In the genomic region with DNA sequence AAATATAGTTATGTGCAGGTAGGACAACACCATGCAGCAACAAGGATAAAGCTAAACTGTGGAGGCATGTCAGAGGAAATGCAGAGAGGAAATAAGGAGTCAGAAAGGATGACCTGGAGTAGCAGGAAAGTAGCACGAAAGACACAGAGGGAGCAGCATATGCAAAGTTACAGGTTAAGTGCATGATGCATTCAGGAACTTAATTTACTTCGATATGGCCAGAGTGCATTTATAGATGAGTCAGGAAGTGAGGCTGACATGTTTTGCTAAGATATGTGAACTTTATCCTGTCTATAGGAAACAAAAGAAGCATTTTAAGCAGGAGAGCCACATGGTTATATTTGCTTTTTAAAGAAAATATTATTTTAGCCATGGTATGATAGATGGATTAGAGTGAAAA, we compare ENCODE assay signal across 19 cellular contexts. TPM values are rescaled to one million over a fixed set of nuclear protein-coding genes. Genes with fewer than 3 reads are reported as not detected.
DNase-seq lines count a peak whose midpoint lies in the region; ATAC-seq and TF ChIP-seq lines count a peak whose summit lies in the region.
"Had no signal": no experiment of that assay in that cellular context is flagged by ENCODE, and none has a peak within 500 bp of the region (broad histone marks: within the 10 kb centered on the region; RNA-seq: fewer than 3 reads in every experiment).

No MANE protein-coding gene starts in this region.

- H4K20me1 ChIP-seq in HCT116 (ENCODE audit: insufficient read depth) (no peaks in the 10 kb centered on the region), Karpas-422 (ENCODE audit: insufficient read depth, low read depth, low read length) (no peaks in the 10 kb centered on the region)

- H3K27me3 Mint-ChIP-seq in progenitor cell of endocrine pancreas: no peaks in the 10 kb centered on the region

- H3K36me3 ChIP-seq in HCT116 (ENCODE audit: control insufficient read depth in 1 of 2, insufficient read depth in 2 of 2, low read length in 2 of 2) (no peaks in the 10 kb centered on the region), Karpas-422 (ENCODE audit: insufficient read depth, low read length) (no peaks in the 10 kb centered on the region), mucosa of descending colon (ENCODE audit: low read depth) (no peaks in the 10 kb centered on the region)

- no peak for TF ChIP-seq RAD21 in HCT116 (IDR thresholded peaks at IDR 0.05; ENCODE audit: low read depth)

- H3K4me3 ChIP-seq in HCT116 (replicated peaks in 1 of 2; ENCODE audit: low read depth in 1 of 2, low read length in 2 of 2) (no peak overlapping the region), Karpas-422 (ENCODE audit: low read length) (no peak overlapping the region), mucosa of descending colon (no peak overlapping the region)
- H3K4me3 ChIP-seq: GM23248 had no signal

- TF ChIP-seq POLR2A in HCT116 (IDR thresholded peaks at IDR 0.05; ENCODE audit: borderline replicate concordance, extremely low read depth, insufficient read depth, insufficient read length): no peak

- H3K9me3 ChIP-seq in HCT116 (ENCODE audit: control insufficient read depth in 1 of 2, insufficient read depth in 1 of 2, low read depth in 1 of 2, low read length in 2 of 2) (no peaks in the 10 kb centered on the region), Karpas-422 (ENCODE audit: low read length) (no peaks in the 10 kb centered on the region), mucosa of descending colon (no peaks in the 10 kb centered on the region)

- RAD21 ChIA-PET in HCT116 (lab: Charles Lee; ENCODE audit: low non-redundant PET in 1 of 2, low total read pairs in 2 of 2, uncharacterized antibody in 2 of 2, unreplicated experiment in 2 of 2): interaction anchor here in 1 of 2 experiments (1.1 kb wide), 1 partner anchor 137 kb away, joined by 3 read pairs; no protein-coding TSS in a partner anchor

- H3K9me3 Mint-ChIP-seq in progenitor cell of endocrine pancreas (ENCODE audit: low read depth): no peaks in the 10 kb centered on the region

- peaks cover 7% of the 10 kb centered on the region for H3K4me1 Mint-ChIP-seq in progenitor cell of endocrine pancreas (ENCODE audit: low read depth)

- H3K4me2 ChIP-seq in HCT116 (ENCODE audit: low read length): peak overlapping the region; percentile 49
- no peak overlapping the region for H3K4me2 ChIP-seq in Karpas-422 (ENCODE audit: low read depth, low read length, poor library complexity, severe bottlenecking)

- POLR2A ChIA-PET in HCT116 (lab: Charles Lee): interaction anchor here (1.0 to 2.1 kb wide), 3 partner anchors 16 to 341 kb away, joined by 3 to 11 read pairs (median 4); a partner anchor contains a TSS

- intact Hi-C loops in HCT116 (cut with micrococcal nuclease) (no loop called here), mucosa of descending colon (cut with DNase I, micrococcal nuclease) (loop anchor here in 1 of 2 donors (10.0 kb wide), 1 partner anchor 219 kb away; no protein-coding TSS in a partner anchor)

- TF ChIP-seq CTCF in HCT116 (IDR thresholded peaks at IDR 0.05 in 2 of 3, conservative IDR thresholded peaks at IDR 0.05 in 1 of 3; ENCODE audit: borderline replicate concordance in 1 of 3, insufficient read depth in 1 of 3, low read depth in 2 of 3, low read length in 2 of 3) (no peak), mucosa of descending colon (IDR thresholded peaks at IDR 0.05) (no peak), progenitor cell of endocrine pancreas (IDR thresholded peaks at IDR 0.05; ENCODE audit: unreplicated experiment) (no peak)

- H3K4me1 ChIP-seq in HCT116 (ENCODE audit: control insufficient read depth in 1 of 2, insufficient read depth in 2 of 2, low read length in 2 of 2) (peaks cover 13 to 20% of the 10 kb centered on the region in 2 experiments), Karpas-422 (ENCODE audit: low read length) (peaks cover 12% of the 10 kb centered on the region), mucosa of descending colon (ENCODE audit: low read depth) (peaks cover 9% of the 10 kb centered on the region)

- no peaks in the 10 kb centered on the region for H3K9me2 ChIP-seq in HCT116 (ENCODE audit: insufficient read depth)
- no peaks in the 10 kb centered on the region for H3K9me2 ChIP-seq in Karpas-422 (replicated peaks; ENCODE audit: insufficient read depth, low read length)

- CTCF ChIA-PET in HCT116 (lab: Charles Lee): interaction anchor here (0.9 to 2.7 kb wide), 3 partner anchors 137 to 341 kb away, joined by 3 to 11 read pairs (median 5); a partner anchor contains a TSS

- H3K27ac ChIP-seq in HCT116 (ENCODE audit: low read depth, low read length) (no peak overlapping the region), Karpas-422 (ENCODE audit: low read length) (no peak overlapping the region)
- H3K27ac ChIP-seq: GM23248, RWPE1 had no signal

- no peaks in the 10 kb centered on the region for H3K79me2 ChIP-seq in HCT116 (ENCODE audit: insufficient read depth, low read length)
- H3K79me2 ChIP-seq in Karpas-422 (ENCODE audit: low read length): no peaks in the 10 kb centered on the region

- H3K27me3 ChIP-seq in HCT116 (ENCODE audit: insufficient read depth, low read length) (no peaks in the 10 kb centered on the region), Karpas-422 (ENCODE audit: low read length) (no peaks in the 10 kb centered on the region)

- no peak overlapping the region for H3K27ac Mint-ChIP-seq in progenitor cell of endocrine pancreas

- ATAC-seq in HCT116 (no peak), mucosa of descending colon (peak; percentile 75), GM21723 (IDR thresholded peaks at IDR 0.05; ENCODE audit: unreplicated experiment) (no peak)

- H3K9ac ChIP-seq in HCT116 (ENCODE audit: low read length) (no peak overlapping the region), Karpas-422 (ENCODE audit: low read length) (0 out of 2 replicates have a peak overlapping the region, but pooled peaks have one; percentile 12)
- H3K9ac ChIP-seq: GM23248 had no signal

- BruUV-seq in HCT116 (replicated peaks; lab: Mats Ljungman, UMichigan): no TSS peak

- H2AFZ ChIP-seq in HCT116 (ENCODE audit: low read depth, low read length, poor library complexity, severe bottlenecking) (no peak overlapping the region), Karpas-422 (ENCODE audit: low read length) (no peak overlapping the region)
- H2AFZ ChIP-seq: GM23248 had no signal

- H3K36me3 Mint-ChIP-seq in progenitor cell of endocrine pancreas (ENCODE audit: insufficient read depth): peaks cover 1% of the 10 kb centered on the region

- DNase-seq in HCT116 (ENCODE audit: low read depth, low spot score) (no peak), Karpas-422 (no peak), dermis blood vessel endothelial cell (peak; percentile 21), mucosa of descending colon (no peak), progenitor cell of endocrine pancreas (ENCODE audit: low spot score, unreplicated experiment) (no peak), pons (ENCODE audit: low spot score) (no peak)
- no peak for DNase-seq in effector CD4-positive, alpha-beta T cell
- DNase-seq: ACHN, C1 segment of cervical spinal cord, DMS79 treated with DMSO at 0.1 percent for 48 hours, GM23248, HCEC 1CT, KBM-7, NCI-H1105 treated with DMSO at 0.1 percent for 48 hours, NCI-H1694 treated with DMSO at 0.1 percent for 48 hours, NCI-H748 treated with DMSO at 0.1 percent for 48 hours, OCI-M1 had no signal

- H3K4me3 Mint-ChIP-seq in progenitor cell of endocrine pancreas (ENCODE audit: low read depth): no peak overlapping the region

TF ChIP-seq in HCT116, 20 proteins besides CTCF, POLR2A, EP300 and RAD21 (continues in another document):
- TF ChIP-seq SP1 (IDR thresholded peaks at IDR 0.05; ENCODE audit: low read depth): no peak
- TF ChIP-seq, protein P1, sequence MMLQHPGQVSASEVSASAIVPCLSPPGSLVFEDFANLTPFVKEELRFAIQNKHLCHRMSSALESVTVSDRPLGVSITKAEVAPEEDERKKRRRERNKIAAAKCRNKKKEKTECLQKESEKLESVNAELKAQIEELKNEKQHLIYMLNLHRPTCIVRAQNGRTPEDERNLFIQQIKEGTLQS (IDR thresholded peaks at IDR 0.05): no peak
- TF ChIP-seq EZH2phosphoT487 (IDR thresholded peaks at IDR 0.05; ENCODE audit: borderline replicate concordance): no peak
- TF ChIP-seq POLR2AphosphoS5 (IDR thresholded peaks at IDR 0.05; ENCODE audit: low read depth, low read length): no peak
- no peak for TF ChIP-seq YY1 (IDR thresholded peaks at IDR 0.05; ENCODE audit: extremely low read depth, insufficient replicate concordance, low read depth, low read length)
- no peak for TF ChIP-seq CEBPB (IDR thresholded peaks at IDR 0.05; ENCODE audit: low read depth)
- no peak for TF ChIP-seq FOSL1 (IDR thresholded peaks at IDR 0.05; ENCODE audit: low read depth)
- TF ChIP-seq, protein P2, sequence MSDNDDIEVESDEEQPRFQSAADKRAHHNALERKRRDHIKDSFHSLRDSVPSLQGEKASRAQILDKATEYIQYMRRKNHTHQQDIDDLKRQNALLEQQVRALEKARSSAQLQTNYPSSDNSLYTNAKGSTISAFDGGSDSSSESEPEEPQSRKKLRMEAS (IDR thresholded peaks at IDR 0.05): no peak

RNA-seq across cellular contexts. Expression of a gene that starts 15.4 kb away (rescaled TPM):
- total RNA-seq in HCT116 (2021; ENCODE audit: unreplicated experiment): 44.8 TPM
- polyA plus RNA-seq in HCT116 (2012): 31.1 and 33.3 TPM in 2 replicates
- 40.8 and 53.9 TPM in 2 replicates for total RNA-seq in Karpas-422 (2014; rRNA removed; shearing (Covaris generic); ENCODE audit: low replicate concordance)
- total RNA-seq in dermis blood vessel endothelial cell: 18.0 and 18.9 TPM in 2 replicates
- 10 to 100 TPM; 30.0 to 43.1 (median 35.8) TPM for total RNA-seq in mucosa of descending colon
- 52.3 and 59.3 TPM in 2 replicates for total RNA-seq in progenitor cell of endocrine pancreas

RNA-seq across cellular contexts. Expression of a gene that starts 15.7 kb away (rescaled TPM):
- total RNA-seq in HCT116 (2021; ENCODE audit: unreplicated experiment) (11.5 TPM), dermis blood vessel endothelial cell (21.6 and 34.7 TPM in 2 replicates), mucosa of descending colon (10 to 100 TPM; 11.1 to 18.7 (median 12.9) TPM), progenitor cell of endocrine pancreas (11.7 and 12.3 TPM in 2 replicates)
- 10.3 and 11.9 TPM in 2 replicates for polyA plus RNA-seq in HCT116 (2012)
- 8.9 and 12.7 TPM in 2 replicates for total RNA-seq in Karpas-422 (2014; rRNA removed; shearing (Covaris generic); ENCODE audit: low replicate concordance)

RNA-seq across cellular contexts. Expression of a gene that starts 29.0 kb away (rescaled TPM):
- total RNA-seq in HCT116 (2021; ENCODE audit: unreplicated experiment) (not detected), dermis blood vessel endothelial cell (0.85 and 4.6 TPM in 2 replicates), mucosa of descending colon (1 to 10 TPM; 2.1 to 8.8 (median 7.4) TPM), progenitor cell of endocrine pancreas (2.4 and 3.6 TPM in 2 replicates)
- 0.31 and 0.42 TPM in 2 replicates for polyA plus RNA-seq in HCT116 (2012)
- not detected in 2 replicates for total RNA-seq in Karpas-422 (2014; rRNA removed; shearing (Covaris generic); ENCODE audit: low replicate concordance)
